In the genomic region with DNA sequence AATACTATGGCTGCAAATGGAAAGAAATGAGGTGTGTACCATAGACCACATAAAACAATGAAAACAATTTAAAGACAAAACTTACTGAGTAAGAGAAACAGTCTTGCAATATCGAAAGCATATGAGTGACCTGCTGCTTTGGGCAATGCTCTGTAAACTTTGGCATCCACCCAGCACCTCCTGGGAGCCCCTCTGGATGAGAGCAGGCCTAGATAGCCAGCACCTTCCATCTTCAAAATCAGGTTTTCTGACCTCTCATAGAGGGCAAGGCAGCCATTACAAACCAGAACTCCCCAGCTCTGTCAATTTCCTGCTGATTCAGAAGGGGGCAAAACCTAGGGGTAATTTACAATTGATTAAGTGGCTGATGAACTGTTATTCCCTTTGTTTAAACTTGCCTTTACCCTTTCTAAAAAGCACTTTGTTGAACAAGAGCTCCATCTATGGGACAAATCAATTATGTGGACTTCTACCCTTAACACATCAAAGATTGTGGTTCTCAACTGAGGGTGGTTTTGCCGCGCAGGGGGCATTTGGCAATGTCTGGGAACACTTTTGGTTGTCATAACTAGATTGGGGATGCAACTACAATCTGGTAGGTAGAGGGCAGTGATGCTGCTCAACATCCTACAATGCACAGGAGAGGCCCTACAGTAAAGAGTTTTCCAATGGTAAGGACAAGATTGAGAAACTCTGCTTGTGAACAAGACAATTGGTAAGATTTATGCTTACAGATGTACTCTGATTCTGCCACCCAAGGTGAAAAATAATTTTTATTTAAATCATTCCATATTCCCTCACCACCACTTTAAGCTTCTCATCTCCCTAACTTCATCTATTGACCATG, we compare ENCODE assay signal across 8 cellular contexts.
DNase-seq lines count a peak whose midpoint lies in the region; ATAC-seq and TF ChIP-seq lines count a peak whose summit lies in the region.

No MANE protein-coding gene starts in this region.

- H3K4me3 ChIP-seq in BJ (ENCODE audit: low read depth, low read length) (no peak overlapping the region), coronary artery (no peak overlapping the region)

- H3K36me3 ChIP-seq in BJ (ENCODE audit: control insufficient read depth, insufficient read depth, low read length), result no peaks in the 10 kb centered on the region

- CTCF ChIA-PET in BJ (lab: Yijun Ruan, JAX), result interaction anchor here (0.5 to 4.8 kb wide), 27 partner anchors 9 to 891 kb away, joined by 3 to 61 read pairs (median 4); partner anchors contain the start of gene FBXL7

- H3K27ac ChIP-seq in coronary artery, result no peak overlapping the region

- no peak for DNase-seq in BJ (ENCODE audit: low read depth)
- peak; percentile 61 for DNase-seq in M059J (ENCODE audit: low read depth)
- DNase-seq in amniotic epithelial cell (ENCODE audit: low read depth), result peak; percentile 37
- DNase-seq in inferior parietal cortex (ENCODE audit: extremely low spot score), result peak; percentile 50
- no peak for DNase-seq in coronary artery (ENCODE audit: low spot score)
- no peak for DNase-seq in NCI-H1092 treated with DMSO at 0.1 percent for 48 hours (lab: John Stamatoyannopoulos, UW)

- peaks cover 2% of the 10 kb centered on the region; the same call in 1 of the 2 replicates for H3K27me3 ChIP-seq in BJ (ENCODE audit: control insufficient read depth, insufficient read depth, low read length)

- peak; percentile 64 for TF ChIP-seq CTCF in BJ (IDR thresholded peaks at IDR 0.05; ENCODE audit: insufficient read depth, low read depth, low read length)
- TF ChIP-seq CTCF in coronary artery (IDR thresholded peaks at IDR 0.05), result no peak

- no peak for ATAC-seq in HG02885 (IDR thresholded peaks at IDR 0.05; ENCODE audit: poor library complexity, unreplicated experiment)
- no peak for ATAC-seq in HG03439 (IDR thresholded peaks at IDR 0.05; ENCODE audit: unreplicated experiment)

- POLR2A ChIA-PET in BJ (lab: Charles Lee), result no interaction called here

Comparison
In these comparisons a context has a peak if more than half of its experiments do, and no peak if none do; other contexts are left out.
1. DNase-seq: peak in M059J (single experiment), amniotic epithelial cell (single experiment) and inferior parietal cortex (single experiment); none in BJ (single experiment), coronary artery (single experiment) and NCI-H1092 treated with DMSO at 0.1 percent for 48 hours (single experiment).